In the genomic region with DNA sequence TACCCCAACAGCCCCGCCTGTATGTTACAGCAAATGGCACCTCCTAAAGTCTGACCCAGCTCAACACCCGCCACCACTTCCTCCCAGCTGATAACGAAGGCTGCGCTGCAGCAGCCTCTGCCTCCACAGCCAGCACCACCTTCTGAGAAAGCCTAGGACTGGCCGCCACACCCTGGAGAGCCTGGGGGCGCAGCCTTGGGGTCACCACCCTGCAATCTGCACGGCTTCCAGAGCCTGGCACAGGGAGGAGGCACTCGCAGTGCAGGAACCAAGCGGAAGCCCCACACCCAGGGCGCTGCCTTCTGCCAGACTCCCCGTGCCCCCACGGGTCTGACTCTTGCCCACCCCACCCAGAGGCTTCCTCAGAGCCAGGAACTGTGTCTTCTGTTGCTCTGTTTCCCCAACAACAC, we compare ENCODE assay signal across 10 cellular contexts.
DNase-seq lines count a peak whose midpoint lies in the region; ATAC-seq, FAIRE-seq and TF ChIP-seq lines count a peak whose summit lies in the region.
"Had no signal": no experiment of that assay in that cellular context is flagged by ENCODE, and none has a peak within 500 bp of the region (broad histone marks: within the 10 kb centered on the region; RNA-seq: fewer than 3 reads in every experiment).

No MANE protein-coding gene starts in this region.

- no peak for FAIRE-seq in RCC 7860 (lab: Jason Lieb, UNC)

- peaks cover 16 to 53% of the 10 kb centered on the region in 2 donors for H3K4me1 Mint-ChIP-seq in stimulated activated naive B cell treated with anti-CD40 and anti-IgM and Interleukin-4, amounts not matched to agents 10 μg/mL and 1 μg/mL and 100 μg/mL, for 72 hours

- no peak overlapping the region for H3K4me2 ChIP-seq in PC-3 (ENCODE audit: low read length)

- no peaks in the 10 kb centered on the region for H3K27me3 Mint-ChIP-seq in stimulated activated naive B cell treated with anti-CD40 and anti-IgM and Interleukin-4, amounts not matched to agents 10 μg/mL and 1 μg/mL and 100 μg/mL, for 72 hours

- BruUV-seq in PC-3 (replicated peaks; lab: Mats Ljungman, UMichigan): no TSS peak

- TF ChIP-seq CTCF in PC-3 (conservative IDR thresholded peaks at IDR 0.05; ENCODE audit: low read depth, low read length): no peak

- H3K36me3 ChIP-seq in PC-3 (ENCODE audit: low read depth, low read length): no peaks in the 10 kb centered on the region

- no peak overlapping the region for H2AFZ ChIP-seq in PC-3 (ENCODE audit: low read length)
- H2AFZ ChIP-seq: parathyroid adenoma had no signal

- no peaks in the 10 kb centered on the region for H4K20me1 ChIP-seq in PC-3 (ENCODE audit: low read length)

- intact Hi-C loops in PC-3 (cut with micrococcal nuclease): no loop called here

- peak; percentile 36 for DNase-seq in activated naive CD4-positive, alpha-beta T cell treated with Interleukin-2 at 50 U/mL for 16 hours
- DNase-seq in activated naive CD4-positive, alpha-beta T cell treated with anti-CD3 and anti-CD28 coated beads, Interleukin-2, amount 50 U/mL, for 16 hours: no peak
- DNase-seq in activated CD8-positive, alpha-beta memory T cell treated with anti-CD3 and anti-CD28 coated beads for 4 hours (ENCODE audit: low read depth in 2 of 2): peak; percentile 25 to 26
- DNase-seq in effector CD8-positive, alpha-beta T cell (lab: John Stamatoyannopoulos, UW): peak; percentile 10
- no peak for DNase-seq in stimulated activated naive B cell treated with anti-CD40 and anti-IgM and Interleukin-4, amounts not matched to agents 10 μg/mL and 1 μg/mL and 100 μg/mL, for 72 hours
- DNase-seq in RCC 7860 (ENCODE audit: low spot score): no peak
- no peak for DNase-seq in PC-3
- DNase-seq: HCEC 1CT had no signal

- peak; percentile 40 to 64 for ATAC-seq in stimulated activated naive B cell treated with anti-CD40 and anti-IgM and Interleukin-4, amounts not matched to agents 10 μg/mL and 1 μg/mL and 100 μg/mL, for 72 hours (replicated peaks)
- ATAC-seq in esophagus mucosa: no peak
- no peak for ATAC-seq in PC-3

- H3K9me2 ChIP-seq in PC-3 (replicated peaks; ENCODE audit: low read length): no peaks in the 10 kb centered on the region

- peaks cover 57 to 67% of the 10 kb centered on the region in 2 donors for H3K36me3 Mint-ChIP-seq in stimulated activated naive B cell treated with anti-CD40 and anti-IgM and Interleukin-4, amounts not matched to agents 10 μg/mL and 1 μg/mL and 100 μg/mL, for 72 hours

- peaks cover 22% of the 10 kb centered on the region for H3K4me1 ChIP-seq in PC-3 (ENCODE audit: insufficient read depth, low read length)
- H3K4me1 ChIP-seq: parathyroid adenoma had no signal

- H3K4me3 ChIP-seq in PC-3 (ENCODE audit: low read length): no peak overlapping the region

- POLR2A ChIA-PET in PC-3 (lab: Charles Lee; ENCODE audit: unreplicated experiment): no interaction called here

- no peaks in the 10 kb centered on the region for H3F3A ChIP-seq in PC-3 (ENCODE audit: low read length, unreplicated experiment)

- no peaks in the 10 kb centered on the region for H3K79me2 ChIP-seq in PC-3 (ENCODE audit: low read length)
- H3K79me2 ChIP-seq: parathyroid adenoma had no signal

- no peak overlapping the region for H3K9ac ChIP-seq in PC-3 (ENCODE audit: low read length)
- H3K9ac ChIP-seq: parathyroid adenoma had no signal

- H3K9me3 ChIP-seq in PC-3 (ENCODE audit: low read length): no peaks in the 10 kb centered on the region

- H3K27ac Mint-ChIP-seq in stimulated activated naive B cell treated with anti-CD40 and anti-IgM and Interleukin-4, amounts not matched to agents 10 μg/mL and 1 μg/mL and 100 μg/mL, for 72 hours: peak overlapping the region; percentile 40

- H3K9me3 Mint-ChIP-seq in stimulated activated naive B cell treated with anti-CD40 and anti-IgM and Interleukin-4, amounts not matched to agents 10 μg/mL and 1 μg/mL and 100 μg/mL, for 72 hours: peaks cover 0 to 13% of the 10 kb centered on the region in 2 donors

- H3K4me3 Mint-ChIP-seq in stimulated activated naive B cell treated with anti-CD40 and anti-IgM and Interleukin-4, amounts not matched to agents 10 μg/mL and 1 μg/mL and 100 μg/mL, for 72 hours: no peak overlapping the region

- H3K27ac ChIP-seq in PC-3 (ENCODE audit: low read length): no peak overlapping the region
- H3K27ac ChIP-seq: parathyroid adenoma had no signal

- no peaks in the 10 kb centered on the region for H3K27me3 ChIP-seq in PC-3 (ENCODE audit: low read length)

- CTCF ChIA-PET in PC-3 (lab: Charles Lee): no interaction called here

Comparison
In these comparisons a context has a peak if more than half of its experiments do, and no peak if none do; other contexts are left out.
1. DNase-seq: peak in activated naive CD4-positive, alpha-beta T cell treated with Interleukin-2 at 50 U/mL for 16 hours (single experiment), activated CD8-positive, alpha-beta memory T cell treated with anti-CD3 and anti-CD28 coated beads for 4 hours (2 of 2) and effector CD8-positive, alpha-beta T cell (single experiment); none in activated naive CD4-positive, alpha-beta T cell treated with anti-CD3 and anti-CD28 coated beads, Interleukin-2, amount 50 U/mL, for 16 hours (single experiment), stimulated activated naive B cell treated with anti-CD40 and anti-IgM and Interleukin-4, amounts not matched to agents 10 μg/mL and 1 μg/mL and 100 μg/mL, for 72 hours (single experiment), RCC 7860 (single experiment) and PC-3 (single experiment).
2. ATAC-seq: peak in stimulated activated naive B cell treated with anti-CD40 and anti-IgM and Interleukin-4, amounts not matched to agents 10 μg/mL and 1 μg/mL and 100 μg/mL, for 72 hours (2 of 2); none in esophagus mucosa (single experiment) and PC-3 (single experiment).